8 cellular contexts compared by ENCODE assay signal in the genomic region with DNA sequence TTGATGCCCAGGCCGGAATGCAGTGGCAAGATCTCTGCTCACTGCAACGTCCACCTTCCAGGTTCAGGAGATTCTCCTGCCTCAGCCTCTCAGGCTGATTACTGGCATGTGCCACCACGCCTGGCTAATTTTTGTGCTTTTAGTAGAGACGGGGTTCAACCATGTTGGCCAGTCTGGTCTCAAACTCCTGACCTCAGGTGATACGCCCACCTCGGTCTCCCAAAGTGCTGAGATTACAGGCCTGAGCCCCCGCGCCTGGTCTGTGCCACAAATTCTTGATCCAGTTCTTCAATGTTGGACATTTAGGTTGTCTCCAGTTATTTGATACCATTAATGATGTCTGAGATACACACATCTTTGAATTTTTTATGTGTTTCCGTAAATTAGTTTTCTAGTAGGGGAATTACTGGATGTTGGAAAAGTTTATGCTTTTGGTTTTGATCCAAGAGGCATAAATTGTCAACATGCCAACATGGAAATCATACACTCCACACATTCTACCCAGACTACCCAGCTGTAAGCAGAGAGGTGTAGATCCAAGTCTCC. TPM values are rescaled to one million over a fixed set of nuclear protein-coding genes. Genes with fewer than 3 reads are reported as not detected.
DNase-seq lines count a peak whose midpoint lies in the region; ATAC-seq and TF ChIP-seq lines count a peak whose summit lies in the region.

No MANE protein-coding gene starts in this region.

- peaks cover 45% of the 10 kb centered on the region for H3K4me1 Mint-ChIP-seq in activated CD4-positive, alpha-beta T cell treated with anti-CD3 and anti-CD28 coated beads for 36 hours

- no peaks in the 10 kb centered on the region for H3K27me3 Mint-ChIP-seq in activated CD4-positive, alpha-beta T cell treated with anti-CD3 and anti-CD28 coated beads for 36 hours

- peaks cover 23% of the 10 kb centered on the region for H3K4me1 ChIP-seq in testis

- no peaks in the 10 kb centered on the region for H3K36me3 ChIP-seq in testis (ENCODE audit: low read depth, missing control alignments)

- H3K27ac Mint-ChIP-seq in activated CD4-positive, alpha-beta T cell treated with anti-CD3 and anti-CD28 coated beads for 36 hours: peak overlapping the region; percentile 93

- no peak for ATAC-seq in activated CD4-positive, alpha-beta T cell treated with anti-CD3 and anti-CD28 coated beads for 36 hours
- ATAC-seq in HG02852 (IDR thresholded peaks at IDR 0.05; ENCODE audit: unreplicated experiment): no peak

- H3K27me3 ChIP-seq in layer of hippocampus (ENCODE audit: control insufficient read depth, insufficient read depth, low read length): no peaks in the 10 kb centered on the region
- H3K27me3 ChIP-seq in testis: no peaks in the 10 kb centered on the region

- peak overlapping the region; percentile 93 for H3K4me3 Mint-ChIP-seq in activated CD4-positive, alpha-beta T cell treated with anti-CD3 and anti-CD28 coated beads for 36 hours

- DNase-seq in activated CD4-positive, alpha-beta T cell treated with anti-CD3 and anti-CD28 coated beads for 36 hours: no peak
- DNase-seq in activated CD4-positive, alpha-beta T cell treated with anti-CD3 and anti-CD28 coated beads for 4 hours: no peak
- DNase-seq in testis (peak; percentile 16), erythroblast (lab: John Stamatoyannopoulos, UW) (no peak), EL (no peak)

- POLR2A ChIA-PET in activated CD4-positive, alpha-beta T cell treated with anti-CD3 and anti-CD28 coated beads for 36 hours (lab: Charles Lee): interaction anchor here (0.6 to 1.5 kb wide), 6 partner anchors 46 to 965 kb away, joined by 3 to 8 read pairs (median 4); a partner anchor contains a TSS

- no peaks in the 10 kb centered on the region for H3K9me3 Mint-ChIP-seq in activated CD4-positive, alpha-beta T cell treated with anti-CD3 and anti-CD28 coated beads for 36 hours (ENCODE audit: low read depth)

- peak overlapping the region; percentile 91 to 95 for H3K4me3 ChIP-seq in testis

- H3K9me3 ChIP-seq in testis: no peaks in the 10 kb centered on the region

- CTCF ChIA-PET in activated CD4-positive, alpha-beta T cell treated with anti-CD3 and anti-CD28 coated beads for 36 hours (lab: Charles Lee): interaction anchor here (0.6 to 2.0 kb wide), 11 partner anchors 9 to 724 kb away, joined by 3 to 11 read pairs (median 3); a partner anchor contains a TSS

- intact Hi-C loops in activated CD4-positive, alpha-beta T cell treated with anti-CD3 and anti-CD28 coated beads for 36 hours (cut with DNase I, micrococcal nuclease): loop anchor here (1.0 to 10.0 kb wide), 8 partner anchors 46 to 588 kb away; a partner anchor contains a TSS
- intact Hi-C loops in testis (cut with DNase I; ENCODE audit: low total_unique reads): no loop called here

- peak in 2 of 3 experiments; percentile 11 to 68 for TF ChIP-seq CTCF in testis (IDR thresholded peaks at IDR 0.05)

- TF ChIP-seq POLR2A in testis (IDR thresholded peaks at IDR 0.05) (no peak), erythroblast (IDR thresholded peaks at IDR 0.05; ENCODE audit: low read length) (no peak)

- peak overlapping the region; percentile 69 for H3K27ac ChIP-seq in angular gyrus (ENCODE audit: low read depth, low read length)
- peak overlapping the region; percentile 75 for H3K27ac ChIP-seq in layer of hippocampus (ENCODE audit: low read depth, low read length)
- peak overlapping the region; percentile 80 to 86 for H3K27ac ChIP-seq in testis

- peaks cover 13% of the 10 kb centered on the region for H3K36me3 Mint-ChIP-seq in activated CD4-positive, alpha-beta T cell treated with anti-CD3 and anti-CD28 coated beads for 36 hours (ENCODE audit: low read depth)

- 50 to 74% methylated on average over 9 of the region's 9 CpGs for WGBS in testis, 2 donors

RNA-seq across cellular contexts. Expression of a gene that starts 0.5 kb away (rescaled TPM):
- 10 to 100 TPM; 18.0 to 19.6 TPM for total RNA-seq in activated CD4-positive, alpha-beta T cell treated with anti-CD3 and anti-CD28 coated beads for 36 hours
- 10 to 100 TPM; 39.6 to 46.1 TPM for total RNA-seq in testis
- 22.5 TPM for polyA plus RNA-seq in testis (ENCODE audit: insufficient read depth, low read depth, low replicate concordance)

RNA-seq across cellular contexts. Expression of a gene that starts 46.0 kb away (rescaled TPM):
- total RNA-seq in activated CD4-positive, alpha-beta T cell treated with anti-CD3 and anti-CD28 coated beads for 36 hours: 10 to 100 TPM; 17.7 to 18.4 TPM
- total RNA-seq in testis: 10 to 100 TPM; 15.7 to 16.4 TPM
- 14.5 TPM for polyA plus RNA-seq in testis (ENCODE audit: insufficient read depth, low read depth, low replicate concordance)
